In the genomic region with DNA sequence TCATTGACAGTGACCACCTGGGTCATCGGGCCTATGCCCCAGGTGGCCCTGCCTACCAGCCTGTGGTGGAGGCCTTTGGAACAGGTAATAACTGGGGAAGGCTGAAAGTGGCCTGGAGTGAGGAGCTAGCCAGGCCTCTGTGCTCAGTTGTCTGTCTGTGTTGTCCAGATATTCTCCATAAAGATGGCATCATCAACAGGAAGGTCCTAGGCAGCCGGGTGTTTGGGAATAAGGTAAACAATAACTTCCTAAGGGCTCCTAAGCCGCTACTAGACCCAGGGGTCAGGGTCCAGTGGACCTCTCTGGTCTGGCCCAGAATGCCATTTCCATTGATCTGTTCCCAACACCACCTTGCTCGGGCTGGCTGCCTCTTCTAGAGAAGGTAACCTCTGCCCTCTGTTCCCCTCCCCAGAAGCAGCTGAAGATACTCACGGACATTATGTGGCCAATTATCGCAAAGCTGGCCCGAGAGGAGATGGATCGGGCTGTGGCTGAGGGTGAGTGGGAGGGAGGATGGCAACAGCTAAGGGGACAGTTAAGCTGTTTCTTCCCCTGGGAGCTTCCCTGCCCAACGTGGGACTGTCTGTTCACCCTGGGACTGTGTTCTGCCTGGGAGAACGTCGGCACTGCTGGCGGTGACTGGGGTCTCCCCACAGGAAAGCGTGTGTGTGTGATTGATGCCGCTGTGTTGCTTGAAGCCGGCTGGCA, we compare ENCODE assay signal across 1 cellular context.
TF ChIP-seq lines count a peak whose summit lies in the region.

No MANE protein-coding gene starts in this region.

TF ChIP-seq in HepG2, 621 proteins besides CTCF, POLR2A, EP300 and RAD21 (continued from another document and continues in another):
- TF ChIP-seq ZNF629 (CRISPR knock-in tag; conservative IDR thresholded peaks at IDR 0.05): no peak
- TF ChIP-seq YY1 (IDR thresholded peaks at IDR 0.05; ENCODE audit: insufficient read depth, insufficient replicate concordance, low read depth, low read length): no peak
- TF ChIP-seq SMC3 (IDR thresholded peaks at IDR 0.05; ENCODE audit: low read length): peak; percentile 20; the same call in 1 of the 2 replicates
- TF ChIP-seq HINFP (CRISPR knock-in tag; IDR thresholded peaks at IDR 0.05; ENCODE audit: low read depth): no peak; the same call in 1 of the 2 replicates
- TF ChIP-seq PLRG1 (conservative IDR thresholded peaks at IDR 0.05): no peak
- no peak for TF ChIP-seq ZNF20 (CRISPR knock-in tag; IDR thresholded peaks at IDR 0.05)
- TF ChIP-seq MTA1 (CRISPR knock-in tag; IDR thresholded peaks at IDR 0.05; ENCODE audit: borderline replicate concordance): peak; percentile 76; the same call in 1 of the 2 replicates
- TF ChIP-seq ZNF768 (CRISPR knock-in tag; IDR thresholded peaks at IDR 0.05): no peak
- peak; percentile 46 for TF ChIP-seq ZNF350 (CRISPR knock-in tag; IDR thresholded peaks at IDR 0.05; ENCODE audit: borderline replicate concordance, low read depth)
- TF ChIP-seq ZNF615 (CRISPR knock-in tag; IDR thresholded peaks at IDR 0.05; ENCODE audit: borderline replicate concordance): no peak
- TF ChIP-seq HNRNPL (IDR thresholded peaks at IDR 0.05; ENCODE audit: low read depth, low read length): no peak
- TF ChIP-seq, protein P1, sequence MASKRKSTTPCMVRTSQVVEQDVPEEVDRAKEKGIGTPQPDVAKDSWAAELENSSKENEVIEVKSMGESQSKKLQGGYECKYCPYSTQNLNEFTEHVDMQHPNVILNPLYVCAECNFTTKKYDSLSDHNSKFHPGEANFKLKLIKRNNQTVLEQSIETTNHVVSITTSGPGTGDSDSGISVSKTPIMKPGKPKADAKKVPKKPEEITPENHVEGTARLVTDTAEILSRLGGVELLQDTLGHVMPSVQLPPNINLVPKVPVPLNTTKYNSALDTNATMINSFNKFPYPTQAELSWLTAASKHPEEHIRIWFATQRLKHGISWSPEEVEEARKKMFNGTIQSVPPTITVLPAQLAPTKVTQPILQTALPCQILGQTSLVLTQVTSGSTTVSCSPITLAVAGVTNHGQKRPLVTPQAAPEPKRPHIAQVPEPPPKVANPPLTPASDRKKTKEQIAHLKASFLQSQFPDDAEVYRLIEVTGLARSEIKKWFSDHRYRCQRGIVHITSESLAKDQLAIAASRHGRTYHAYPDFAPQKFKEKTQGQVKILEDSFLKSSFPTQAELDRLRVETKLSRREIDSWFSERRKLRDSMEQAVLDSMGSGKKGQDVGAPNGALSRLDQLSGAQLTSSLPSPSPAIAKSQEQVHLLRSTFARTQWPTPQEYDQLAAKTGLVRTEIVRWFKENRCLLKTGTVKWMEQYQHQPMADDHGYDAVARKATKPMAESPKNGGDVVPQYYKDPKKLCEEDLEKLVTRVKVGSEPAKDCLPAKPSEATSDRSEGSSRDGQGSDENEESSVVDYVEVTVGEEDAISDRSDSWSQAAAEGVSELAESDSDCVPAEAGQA (IDR thresholded peaks at IDR 0.05; ENCODE audit: low read depth): no peak
- TF ChIP-seq, protein P1 (CRISPR knock-in tag; IDR thresholded peaks at IDR 0.05; ENCODE audit: borderline replicate concordance): no peak
- 0 out of 2 replicates have a peak, but pooled peaks have one; percentile 75 for TF ChIP-seq ZNF431 (CRISPR knock-in tag; IDR thresholded peaks at IDR 0.05; ENCODE audit: borderline replicate concordance, low read depth)
- TF ChIP-seq ZNF597 (CRISPR knock-in tag; IDR thresholded peaks at IDR 0.05): no peak
- TF ChIP-seq DPF2 (CRISPR knock-in tag; IDR thresholded peaks at IDR 0.05; ENCODE audit: borderline replicate concordance, low read depth): no peak; the same call in 1 of the 2 replicates
- TF ChIP-seq CHCHD3 (CRISPR knock-in tag; IDR thresholded peaks at IDR 0.05): no peak; the same call in 1 of the 2 replicates
- TF ChIP-seq NCOA1 (CRISPR knock-in tag; IDR thresholded peaks at IDR 0.05): no peak
- peak; percentile 98 for TF ChIP-seq ZNF121 (CRISPR knock-in tag; IDR thresholded peaks at IDR 0.05)
- TF ChIP-seq CAMTA2 (CRISPR knock-in tag; IDR thresholded peaks at IDR 0.05; ENCODE audit: borderline replicate concordance): no peak
- TF ChIP-seq ZNF567 (CRISPR knock-in tag; IDR thresholded peaks at IDR 0.05; ENCODE audit: borderline replicate concordance): 0 out of 2 replicates have a peak, but pooled peaks have one; percentile 96
- TF ChIP-seq MXD4 (CRISPR knock-in tag; IDR thresholded peaks at IDR 0.05): peak; percentile 54
- TF ChIP-seq BATF2 (CRISPR knock-in tag; IDR thresholded peaks at IDR 0.05): no peak
- no peak for TF ChIP-seq ZNF10 (CRISPR knock-in tag; IDR thresholded peaks at IDR 0.05; ENCODE audit: borderline replicate concordance, low read depth)
- no peak for TF ChIP-seq ZNF256 (CRISPR knock-in tag; conservative IDR thresholded peaks at IDR 0.05)
- TF ChIP-seq ZNF713 (CRISPR knock-in tag; IDR thresholded peaks at IDR 0.05): 0 out of 2 replicates have a peak, but pooled peaks have one; percentile 30
- TF ChIP-seq NCOA5 (CRISPR knock-in tag; IDR thresholded peaks at IDR 0.05): no peak
- TF ChIP-seq ZNF619 (CRISPR knock-in tag; IDR thresholded peaks at IDR 0.05): no peak
- TF ChIP-seq SSRP1 (CRISPR knock-in tag; IDR thresholded peaks at IDR 0.05): peak; percentile 44
- TF ChIP-seq ZFP37 (CRISPR knock-in tag; IDR thresholded peaks at IDR 0.05; ENCODE audit: borderline replicate concordance): 0 out of 2 replicates have a peak, but pooled peaks have one; percentile 7
- TF ChIP-seq, protein P2, sequence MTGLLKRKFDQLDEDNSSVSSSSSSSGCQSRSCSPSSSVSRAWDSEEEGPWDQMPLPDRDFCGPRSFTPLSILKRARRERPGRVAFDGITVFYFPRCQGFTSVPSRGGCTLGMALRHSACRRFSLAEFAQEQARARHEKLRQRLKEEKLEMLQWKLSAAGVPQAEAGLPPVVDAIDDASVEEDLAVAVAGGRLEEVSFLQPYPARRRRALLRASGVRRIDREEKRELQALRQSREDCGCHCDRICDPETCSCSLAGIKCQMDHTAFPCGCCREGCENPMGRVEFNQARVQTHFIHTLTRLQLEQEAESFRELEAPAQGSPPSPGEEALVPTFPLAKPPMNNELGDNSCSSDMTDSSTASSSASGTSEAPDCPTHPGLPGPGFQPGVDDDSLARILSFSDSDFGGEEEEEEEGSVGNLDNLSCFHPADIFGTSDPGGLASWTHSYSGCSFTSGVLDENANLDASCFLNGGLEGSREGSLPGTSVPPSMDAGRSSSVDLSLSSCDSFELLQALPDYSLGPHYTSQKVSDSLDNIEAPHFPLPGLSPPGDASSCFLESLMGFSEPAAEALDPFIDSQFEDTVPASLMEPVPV (CRISPR knock-in tag; IDR thresholded peaks at IDR 0.05): no peak
- no peak for TF ChIP-seq XBP1 (CRISPR knock-in tag; IDR thresholded peaks at IDR 0.05)
- no peak for TF ChIP-seq ZNF382 (CRISPR knock-in tag; IDR thresholded peaks at IDR 0.05; ENCODE audit: borderline replicate concordance)
- no peak for TF ChIP-seq USF2 (IDR thresholded peaks at IDR 0.05; ENCODE audit: low read depth, low read length)
- no peak for TF ChIP-seq USF2 (CRISPR knock-in tag; IDR thresholded peaks at IDR 0.05; ENCODE audit: borderline replicate concordance)
- TF ChIP-seq SMARCE1 (IDR thresholded peaks at IDR 0.05; ENCODE audit: borderline replicate concordance): no peak
- TF ChIP-seq KLF13 (CRISPR knock-in tag; IDR thresholded peaks at IDR 0.05): no peak
- no peak for TF ChIP-seq SRSF1 (optimal IDR thresholded peaks at IDR 0.05; ENCODE audit: low read depth, low read length)
- no peak for TF ChIP-seq AKAP8 (CRISPR knock-in tag; IDR thresholded peaks at IDR 0.05)
- TF ChIP-seq PRPF4 (IDR thresholded peaks at IDR 0.05; ENCODE audit: low read depth, low read length, poor library complexity, severe bottlenecking): peak; percentile 57
- TF ChIP-seq, protein P3, sequence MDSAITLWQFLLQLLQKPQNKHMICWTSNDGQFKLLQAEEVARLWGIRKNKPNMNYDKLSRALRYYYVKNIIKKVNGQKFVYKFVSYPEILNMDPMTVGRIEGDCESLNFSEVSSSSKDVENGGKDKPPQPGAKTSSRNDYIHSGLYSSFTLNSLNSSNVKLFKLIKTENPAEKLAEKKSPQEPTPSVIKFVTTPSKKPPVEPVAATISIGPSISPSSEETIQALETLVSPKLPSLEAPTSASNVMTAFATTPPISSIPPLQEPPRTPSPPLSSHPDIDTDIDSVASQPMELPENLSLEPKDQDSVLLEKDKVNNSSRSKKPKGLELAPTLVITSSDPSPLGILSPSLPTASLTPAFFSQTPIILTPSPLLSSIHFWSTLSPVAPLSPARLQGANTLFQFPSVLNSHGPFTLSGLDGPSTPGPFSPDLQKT (CRISPR knock-in tag; IDR thresholded peaks at IDR 0.05; ENCODE audit: borderline replicate concordance): no peak
- TF ChIP-seq ZFP36L1 (CRISPR knock-in tag; IDR thresholded peaks at IDR 0.05): no peak
- no peak for TF ChIP-seq ZNF292 (CRISPR knock-in tag; IDR thresholded peaks at IDR 0.05; ENCODE audit: borderline replicate concordance, low read depth)
- TF ChIP-seq HOXA7 (CRISPR knock-in tag; IDR thresholded peaks at IDR 0.05): no peak
- no peak; the same call in 1 of the 2 replicates for TF ChIP-seq JUN (CRISPR knock-in tag; IDR thresholded peaks at IDR 0.05)
- TF ChIP-seq MAX (IDR thresholded peaks at IDR 0.05): peak; percentile 46; the same call in 1 of the 2 replicates
- no peak; the same call in 1 of the 2 replicates for TF ChIP-seq BORCS8-MEF2B (CRISPR knock-in tag; IDR thresholded peaks at IDR 0.05)
- no peak for TF ChIP-seq SOX6 (IDR thresholded peaks at IDR 0.05)
- peak; percentile 88 for TF ChIP-seq SOX6 (CRISPR knock-in tag; IDR thresholded peaks at IDR 0.05)
- TF ChIP-seq PAWR (CRISPR knock-in tag; IDR thresholded peaks at IDR 0.05; ENCODE audit: borderline replicate concordance): no peak
